ENCODE assay signal across 19 cellular contexts in the genomic region with DNA sequence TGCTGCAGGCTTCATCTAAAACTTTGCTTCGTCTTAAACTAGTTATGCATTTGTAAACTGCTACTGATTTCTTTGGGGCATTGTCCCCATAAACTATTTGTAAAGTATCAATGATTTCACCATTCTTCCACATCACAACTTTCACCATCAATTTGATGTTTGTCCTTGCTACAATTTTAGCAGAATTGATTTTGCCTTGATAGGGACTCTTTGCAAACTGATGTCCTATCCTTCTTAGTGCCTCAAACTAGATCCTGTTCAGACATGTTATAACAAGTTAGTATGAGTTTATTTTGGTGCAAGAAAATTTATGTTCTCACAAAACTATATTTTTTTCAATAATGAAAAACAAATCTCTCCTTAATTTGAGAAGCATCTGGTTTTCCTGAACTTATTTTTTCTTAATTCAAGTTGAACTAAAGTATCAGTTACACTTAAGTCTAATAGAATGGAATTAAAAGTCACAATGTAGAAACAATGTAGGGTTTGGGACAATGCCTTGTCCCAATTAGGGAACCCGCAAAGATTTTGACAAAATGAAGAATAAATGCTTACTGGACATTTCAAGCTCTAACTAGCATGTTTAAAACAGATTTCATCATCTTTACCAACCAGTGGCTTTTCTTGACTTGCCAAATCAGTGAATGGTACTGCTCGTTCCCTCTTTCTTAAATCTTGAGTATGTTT. TPM values are rescaled to one million over a fixed set of nuclear protein-coding genes. Genes with fewer than 3 reads are reported as not detected.
DNase-seq lines count a peak whose midpoint lies in the region; ATAC-seq and TF ChIP-seq lines count a peak whose summit lies in the region.
"Had no signal": no experiment of that assay in that cellular context is flagged by ENCODE, and none has a peak within 500 bp of the region (broad histone marks: within the 10 kb centered on the region; RNA-seq: fewer than 3 reads in every experiment).

No MANE protein-coding gene starts in this region.

- intact Hi-C loops in MCF 10A (cut with micrococcal nuclease): no loop called here
- intact Hi-C loops in breast epithelium (cut with DNase I; ENCODE audit: low total_unique reads): no loop called here

- peaks cover 90% of the 10 kb centered on the region for H3K36me3 Mint-ChIP-seq in MCF 10A (ENCODE audit: insufficient read depth, unreplicated experiment)
- H3K36me3 Mint-ChIP-seq in activated T-helper 17 cell treated with anti-CD3 and anti-CD28 coated beads, Interleukin-2, amount 50 U/mL, for 72 hours (ENCODE audit: low read depth): peaks cover 28% of the 10 kb centered on the region

- no TSS peak for BruUV-seq in MCF 10A (replicated peaks; lab: Mats Ljungman, UMichigan)

- no peaks in the 10 kb centered on the region for H3K36me3 ChIP-seq in breast epithelium

- DNase-seq in MCF 10A (ENCODE audit: unreplicated experiment): no peak
- DNase-seq in breast epithelium (ENCODE audit: low spot score in 2 of 2): no peak
- no peak for DNase-seq in left lobe of liver (ENCODE audit: low spot score)
- no peak for DNase-seq in NCI-H69 (lab: John Stamatoyannopoulos, UW)
- DNase-seq: activated CD4-positive, CD25-positive, alpha-beta regulatory T cell treated with anti-CD3 and anti-CD28 coated beads, Interleukin-2, amount 50 U/mL, for 72 hours; activated T-cell treated with anti-CD3 and anti-CD28 coated beads, Interleukin-2, amount 50 U/mL, for 48 hours; heart right ventricle; Karpas-422; NCI-H1436; spleen; stomach had no signal

- H3K27ac Mint-ChIP-seq in MCF 10A (ENCODE audit: low read depth, unreplicated experiment): peak overlapping the region; percentile 8
- H3K27ac Mint-ChIP-seq in activated T-helper 17 cell treated with anti-CD3 and anti-CD28 coated beads, Interleukin-2, amount 50 U/mL, for 72 hours: peak overlapping the region; percentile 4
- H3K27ac Mint-ChIP-seq: dendritic cell treated with granulocyte-macrophage colony-stimulating factor and Interleukin-4, amounts not matched to agents 40 ng/mL and 50 ng/mL, for 4 days had no signal

- ATAC-seq in activated T-helper 17 cell treated with anti-CD3 and anti-CD28 coated beads, Interleukin-2, amount 50 U/mL, for 72 hours (replicated peaks): no peak
- ATAC-seq in left lobe of liver (peak; percentile 30), HG02763 (IDR thresholded peaks at IDR 0.05; ENCODE audit: unreplicated experiment) (no peak), GM19397 (IDR thresholded peaks at IDR 0.05; ENCODE audit: unreplicated experiment) (no peak), GM21381 (IDR thresholded peaks at IDR 0.05; ENCODE audit: unreplicated experiment) (no peak)
- ATAC-seq: heart right ventricle had no signal

- H3K27ac ChIP-seq in breast epithelium: no peak overlapping the region
- H3K27ac ChIP-seq: ascending aorta, heart right ventricle, spleen, stomach, vagina had no signal

- H3K9me3 Mint-ChIP-seq in MCF 10A (ENCODE audit: unreplicated experiment): no peaks in the 10 kb centered on the region
- no peaks in the 10 kb centered on the region for H3K9me3 Mint-ChIP-seq in activated T-helper 17 cell treated with anti-CD3 and anti-CD28 coated beads, Interleukin-2, amount 50 U/mL, for 72 hours
- H3K9me3 Mint-ChIP-seq: dendritic cell treated with granulocyte-macrophage colony-stimulating factor and Interleukin-4, amounts not matched to agents 40 ng/mL and 50 ng/mL, for 4 days; T-helper 1 cell treated with Interleukin-12 subunit alpha and Interleukin-12 subunit beta and Interleukin-4 antibody, amounts not matched to agents 30 μg/mL and 1 μg/mL, for 36 hours had no signal

- H3K4me3 Mint-ChIP-seq in MCF 10A (ENCODE audit: unreplicated experiment): peak overlapping the region; percentile 3
- no peak overlapping the region for H3K4me3 Mint-ChIP-seq in activated T-helper 17 cell treated with anti-CD3 and anti-CD28 coated beads, Interleukin-2, amount 50 U/mL, for 72 hours
- H3K4me3 Mint-ChIP-seq: dendritic cell treated with granulocyte-macrophage colony-stimulating factor and Interleukin-4, amounts not matched to agents 40 ng/mL and 50 ng/mL, for 4 days; T-helper 1 cell treated with Interleukin-12 subunit alpha and Interleukin-12 subunit beta and Interleukin-4 antibody, amounts not matched to agents 30 μg/mL and 1 μg/mL, for 36 hours had no signal

- H3K4me1 Mint-ChIP-seq in MCF 10A (ENCODE audit: insufficient read depth, unreplicated experiment): peaks cover 40% of the 10 kb centered on the region
- peaks cover 27% of the 10 kb centered on the region for H3K4me1 Mint-ChIP-seq in activated T-helper 17 cell treated with anti-CD3 and anti-CD28 coated beads, Interleukin-2, amount 50 U/mL, for 72 hours

- no peaks in the 10 kb centered on the region for H3K27me3 ChIP-seq in breast epithelium
- H3K27me3 ChIP-seq: ascending aorta, heart right ventricle, spleen, stomach, vagina had no signal

- no peak for TF ChIP-seq CTCF in MCF 10A (IDR thresholded peaks at IDR 0.05; ENCODE audit: unreplicated experiment)
- no peak for TF ChIP-seq CTCF in breast epithelium (IDR thresholded peaks at IDR 0.05)

- no peaks in the 10 kb centered on the region for H3K9me3 ChIP-seq in breast epithelium
- H3K9me3 ChIP-seq: ascending aorta, heart right ventricle, spleen, stomach, vagina had no signal

- POLR2A ChIA-PET in MCF 10A (lab: Yijun Ruan, JAX): interaction anchor here (0.6 to 5.4 kb wide), 7 partner anchors 10 to 139 kb away, joined by 3 to 82 read pairs (median 4); a partner anchor contains a TSS

- CTCF ChIA-PET in MCF 10A (lab: Yijun Ruan, JAX): no interaction called here

- no peak overlapping the region for H3K4me3 ChIP-seq in breast epithelium
- H3K4me3 ChIP-seq: ascending aorta, heart right ventricle, spleen, stomach, vagina had no signal

- TF ChIP-seq POLR2A in breast epithelium (IDR thresholded peaks at IDR 0.05): no peak

- H3K4me1 ChIP-seq in breast epithelium: no peaks in the 10 kb centered on the region

- H3K27me3 Mint-ChIP-seq in MCF 10A (ENCODE audit: insufficient read depth, unreplicated experiment): no peaks in the 10 kb centered on the region
- H3K27me3 Mint-ChIP-seq in activated T-helper 17 cell treated with anti-CD3 and anti-CD28 coated beads, Interleukin-2, amount 50 U/mL, for 72 hours: no peaks in the 10 kb centered on the region
- H3K27me3 Mint-ChIP-seq: dendritic cell treated with granulocyte-macrophage colony-stimulating factor and Interleukin-4, amounts not matched to agents 40 ng/mL and 50 ng/mL, for 4 days had no signal

RNA-seq across cellular contexts. Expression of a gene that starts 10.1 kb away (rescaled TPM):
- 18.2 and 19.0 TPM in 2 replicates for total RNA-seq in MCF 10A (2022)
- 10 to 100 TPM; 24.6 to 33.1 (median 28.0) TPM for total RNA-seq in breast epithelium
- total RNA-seq in activated T-helper 17 cell treated with anti-CD3 and anti-CD28 coated beads, Interleukin-2, amount 50 U/mL, for 72 hours: 10 to 100 TPM; 31.2 to 40.8 TPM
- 16.7 TPM for total RNA-seq in left lobe of liver

RNA-seq across cellular contexts. Expression of a gene that starts 43.6 kb away (rescaled TPM):
- total RNA-seq in MCF 10A (2022) (203 and 239 TPM in 2 replicates), breast epithelium (100 to 1,000 TPM in 1 of 3 donors, 10 to 100 TPM in 2; 76.2 to 113 (median 88.1) TPM), left lobe of liver (112 TPM)
- total RNA-seq in activated T-helper 17 cell treated with anti-CD3 and anti-CD28 coated beads, Interleukin-2, amount 50 U/mL, for 72 hours: 100 to 1,000 TPM; 190 to 352 TPM
